Comparison of ENCODE assay signal across 26 cellular contexts in the genomic region with DNA sequence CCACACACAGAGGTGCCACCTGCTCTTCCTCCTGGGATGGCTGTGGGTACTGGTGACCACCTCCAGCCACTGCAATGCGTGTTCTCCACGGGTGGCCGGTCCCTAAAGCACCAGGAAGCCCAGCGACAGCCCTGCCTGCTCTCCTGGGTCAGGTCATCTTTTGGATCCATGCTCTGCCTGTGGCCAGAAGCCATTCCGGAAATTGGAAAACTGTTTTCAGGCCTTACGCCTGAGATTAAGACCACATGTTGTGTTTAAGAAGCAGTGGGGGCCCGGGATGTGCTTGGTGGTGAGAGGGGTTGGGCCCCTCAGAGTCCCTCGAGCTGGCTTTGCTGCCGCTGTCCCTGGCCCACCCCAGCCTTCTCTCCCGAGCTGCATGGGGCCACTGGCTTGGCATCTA.
DNase-seq lines count a peak whose midpoint lies in the region; ATAC-seq and TF ChIP-seq lines count a peak whose summit lies in the region.
"Had no signal": no experiment of that assay in that cellular context is flagged by ENCODE, and none has a peak within 500 bp of the region (broad histone marks: within the 10 kb centered on the region; RNA-seq: fewer than 3 reads in every experiment).

No MANE protein-coding gene starts in this region.

- no peak overlapping the region for H3K4me3 ChIP-seq in GM23338
- H3K4me3 ChIP-seq in hepatocyte, result no peak overlapping the region
- no peak overlapping the region for H3K4me3 ChIP-seq in thoracic aorta
- H3K4me3 ChIP-seq: gastrocnemius medialis, PC-9, tibial artery had no signal

- no peak overlapping the region for H3K27ac ChIP-seq in GM23338 (ENCODE audit: low read depth)
- peak overlapping the region; percentile 10 for H3K27ac ChIP-seq in hepatocyte
- peak overlapping the region; percentile 6 to 25 for H3K27ac ChIP-seq in thoracic aorta
- H3K27ac ChIP-seq: C4-2B, gastrocnemius medialis, PC-9, tibial artery had no signal

- no peak overlapping the region for H3K4me2 ChIP-seq in GM23338
- H3K4me2 ChIP-seq in hepatocyte, result no peak overlapping the region
- H3K4me2 ChIP-seq: PC-9 had no signal

- H4K20me1 ChIP-seq in GM23338 (replicated peaks; ENCODE audit: insufficient read depth), result no peaks in the 10 kb centered on the region
- H4K20me1 ChIP-seq in hepatocyte (ENCODE audit: insufficient read depth, poor library complexity, severe bottlenecking), result no peaks in the 10 kb centered on the region

- DNase-seq in activated naive CD8-positive, alpha-beta T cell treated with anti-CD3 and anti-CD28 coated beads, Interleukin-2, amount 10 ng/mL, durations not matched to agents 7 days and 5 days, result peak; percentile 9
- no peak for DNase-seq in activated naive CD8-positive, alpha-beta T cell treated with anti-CD3 and anti-CD28 coated beads, Interleukin-2, amount 50 U/mL, for 24 hours
- DNase-seq in GM23338 (ENCODE audit: low spot score) (no peak), hepatocyte (ENCODE audit: low spot score) (no peak), thoracic aorta (ENCODE audit: low spot score) (no peak)
- no peak for DNase-seq in activated CD8-positive, alpha-beta memory T cell treated with anti-CD3 and anti-CD28 coated beads, Interleukin-2, amount 10 ng/mL, durations not matched to agents 7 days and 5 days
- DNase-seq: activated B cell treated with CpG ODN at 0.5 μM for 24 hours; activated CD4-positive, alpha-beta T cell treated with anti-CD3 and anti-CD28 coated beads, Interleukin-2, amount 50 U/mL, for 4 hours; activated CD8-positive, alpha-beta memory T cell treated with anti-CD3 and anti-CD28 coated beads, Interleukin-2, amount 50 U/mL, for 48 hours; dermis blood vessel endothelial cell; DND-41; gastrocnemius medialis; left colon; mesenchymal stem cell; NCI-H1048; NCI-H510A; PC-9; SIG-M5 had no signal

- H3K9me3 ChIP-seq in hepatocyte (ENCODE audit: low read depth) (no peaks in the 10 kb centered on the region), thoracic aorta (no peaks in the 10 kb centered on the region)
- H3K9me3 ChIP-seq: gastrocnemius medialis, tibial artery had no signal

- H3K27ac Mint-ChIP-seq in activated naive CD8-positive, alpha-beta T cell treated with anti-CD3 and anti-CD28 coated beads, Interleukin-2, amount 10 ng/mL, durations not matched to agents 7 days and 5 days, result no peak overlapping the region
- H3K27ac Mint-ChIP-seq in activated naive CD8-positive, alpha-beta T cell treated with anti-CD3 and anti-CD28 coated beads, Interleukin-2, amount 50 U/mL, for 24 hours, result no peak overlapping the region
- H3K27ac Mint-ChIP-seq in GM23338, result peak overlapping the region; percentile 86; the same call in 1 of the 2 replicates
- no peak overlapping the region for H3K27ac Mint-ChIP-seq in activated CD8-positive, alpha-beta memory T cell treated with anti-CD3 and anti-CD28 coated beads, Interleukin-2, amount 10 ng/mL, durations not matched to agents 7 days and 5 days
- H3K27ac Mint-ChIP-seq: activated B cell treated with CpG ODN at 0.5 μM for 24 hours; IgD-negative memory B cell; progenitor cell of endocrine pancreas; stimulated activated naive CD8-positive, alpha-beta T cell treated with anti-CD3 and anti-CD28 coated beads, Interleukin-15, Interleukin-2, amounts not matched to agents 100 ng/mL and 50 ng/mL, for 24 hours had no signal

- no peaks in the 10 kb centered on the region for H3K9me2 ChIP-seq in GM23338 (ENCODE audit: insufficient read depth)
- H3K9me2 ChIP-seq in hepatocyte (replicated peaks; ENCODE audit: insufficient read depth), result no peaks in the 10 kb centered on the region

- H3K4me1 ChIP-seq in GM23338 (ENCODE audit: insufficient read depth) (no peaks in the 10 kb centered on the region), hepatocyte (ENCODE audit: insufficient read depth) (peaks cover 8% of the 10 kb centered on the region), thoracic aorta (ENCODE audit: control insufficient read depth in 1 of 2, low read depth in 2 of 2) (peaks cover 3 to 11% of the 10 kb centered on the region in 2 donors)

- H3K27me3 Mint-ChIP-seq in activated naive CD8-positive, alpha-beta T cell treated with anti-CD3 and anti-CD28 coated beads, Interleukin-2, amount 10 ng/mL, durations not matched to agents 7 days and 5 days, result no peaks in the 10 kb centered on the region
- no peaks in the 10 kb centered on the region for H3K27me3 Mint-ChIP-seq in activated naive CD8-positive, alpha-beta T cell treated with anti-CD3 and anti-CD28 coated beads, Interleukin-2, amount 50 U/mL, for 24 hours
- peaks cover 15% of the 10 kb centered on the region for H3K27me3 Mint-ChIP-seq in GM23338 (ENCODE audit: insufficient read depth, low read depth, poor library complexity)
- no peaks in the 10 kb centered on the region for H3K27me3 Mint-ChIP-seq in activated CD8-positive, alpha-beta memory T cell treated with anti-CD3 and anti-CD28 coated beads, Interleukin-2, amount 10 ng/mL, durations not matched to agents 7 days and 5 days
- H3K27me3 Mint-ChIP-seq: activated B cell treated with CpG ODN at 0.5 μM for 24 hours; central memory CD8-positive, alpha-beta T cell; IgD-negative memory B cell; progenitor cell of endocrine pancreas; stimulated activated naive CD8-positive, alpha-beta T cell treated with anti-CD3 and anti-CD28 coated beads, Interleukin-15, Interleukin-2, amounts not matched to agents 100 ng/mL and 50 ng/mL, for 24 hours had no signal

- H3K27me3 ChIP-seq in GM23338 (ENCODE audit: insufficient read depth) (no peaks in the 10 kb centered on the region), hepatocyte (no peaks in the 10 kb centered on the region), thoracic aorta (replicated peaks; ENCODE audit: insufficient read depth) (no peaks in the 10 kb centered on the region)
- H3K27me3 ChIP-seq: gastrocnemius medialis, tibial artery had no signal

- TF ChIP-seq CTCF in GM23338 (conservative IDR thresholded peaks at IDR 0.05; ENCODE audit: low read depth in 2 of 2) (no peak), hepatocyte (IDR thresholded peaks at IDR 0.05; ENCODE audit: poor library complexity) (no peak), thoracic aorta (IDR thresholded peaks at IDR 0.05) (no peak)

- no peaks in the 10 kb centered on the region for H3K4me1 Mint-ChIP-seq in activated naive CD8-positive, alpha-beta T cell treated with anti-CD3 and anti-CD28 coated beads, Interleukin-2, amount 10 ng/mL, durations not matched to agents 7 days and 5 days
- no peaks in the 10 kb centered on the region for H3K4me1 Mint-ChIP-seq in activated naive CD8-positive, alpha-beta T cell treated with anti-CD3 and anti-CD28 coated beads, Interleukin-2, amount 50 U/mL, for 24 hours
- H3K4me1 Mint-ChIP-seq in GM23338, result peaks cover 3% of the 10 kb centered on the region
- no peaks in the 10 kb centered on the region for H3K4me1 Mint-ChIP-seq in activated CD8-positive, alpha-beta memory T cell treated with anti-CD3 and anti-CD28 coated beads, Interleukin-2, amount 10 ng/mL, durations not matched to agents 7 days and 5 days
- H3K4me1 Mint-ChIP-seq: activated B cell treated with CpG ODN at 0.5 μM for 24 hours; central memory CD8-positive, alpha-beta T cell; IgD-negative memory B cell had no signal

- H3K36me3 Mint-ChIP-seq in activated naive CD8-positive, alpha-beta T cell treated with anti-CD3 and anti-CD28 coated beads, Interleukin-2, amount 10 ng/mL, durations not matched to agents 7 days and 5 days, result no peaks in the 10 kb centered on the region
- H3K36me3 Mint-ChIP-seq in activated naive CD8-positive, alpha-beta T cell treated with anti-CD3 and anti-CD28 coated beads, Interleukin-2, amount 50 U/mL, for 24 hours (ENCODE audit: low read depth), result no peaks in the 10 kb centered on the region
- no peaks in the 10 kb centered on the region for H3K36me3 Mint-ChIP-seq in GM23338 (ENCODE audit: low read depth)
- H3K36me3 Mint-ChIP-seq in activated CD8-positive, alpha-beta memory T cell treated with anti-CD3 and anti-CD28 coated beads, Interleukin-2, amount 10 ng/mL, durations not matched to agents 7 days and 5 days, result no peaks in the 10 kb centered on the region

- H2AFZ ChIP-seq in GM23338 (no peak overlapping the region), hepatocyte (no peak overlapping the region)
- H2AFZ ChIP-seq: PC-9 had no signal

- H3K4me3 Mint-ChIP-seq in activated naive CD8-positive, alpha-beta T cell treated with anti-CD3 and anti-CD28 coated beads, Interleukin-2, amount 10 ng/mL, durations not matched to agents 7 days and 5 days, result no peak overlapping the region
- H3K4me3 Mint-ChIP-seq in activated naive CD8-positive, alpha-beta T cell treated with anti-CD3 and anti-CD28 coated beads, Interleukin-2, amount 50 U/mL, for 24 hours, result no peak overlapping the region
- no peak overlapping the region for H3K4me3 Mint-ChIP-seq in GM23338
- no peak overlapping the region for H3K4me3 Mint-ChIP-seq in activated CD8-positive, alpha-beta memory T cell treated with anti-CD3 and anti-CD28 coated beads, Interleukin-2, amount 10 ng/mL, durations not matched to agents 7 days and 5 days
- H3K4me3 Mint-ChIP-seq: activated B cell treated with CpG ODN at 0.5 μM for 24 hours; central memory CD8-positive, alpha-beta T cell; IgD-negative memory B cell; stimulated activated naive CD8-positive, alpha-beta T cell treated with anti-CD3 and anti-CD28 coated beads, Interleukin-15, Interleukin-2, amounts not matched to agents 100 ng/mL and 50 ng/mL, for 24 hours had no signal

- no peaks in the 10 kb centered on the region for H3K9me3 Mint-ChIP-seq in activated naive CD8-positive, alpha-beta T cell treated with anti-CD3 and anti-CD28 coated beads, Interleukin-2, amount 10 ng/mL, durations not matched to agents 7 days and 5 days
- H3K9me3 Mint-ChIP-seq in activated naive CD8-positive, alpha-beta T cell treated with anti-CD3 and anti-CD28 coated beads, Interleukin-2, amount 50 U/mL, for 24 hours, result no peaks in the 10 kb centered on the region
- no peaks in the 10 kb centered on the region; the same call in 2 of the 3 replicates for H3K9me3 Mint-ChIP-seq in GM23338
- no peaks in the 10 kb centered on the region for H3K9me3 Mint-ChIP-seq in activated CD8-positive, alpha-beta memory T cell treated with anti-CD3 and anti-CD28 coated beads, Interleukin-2, amount 10 ng/mL, durations not matched to agents 7 days and 5 days (ENCODE audit: low read depth)
- H3K9me3 Mint-ChIP-seq: activated B cell treated with CpG ODN at 0.5 μM for 24 hours; central memory CD8-positive, alpha-beta T cell; IgD-negative memory B cell; stimulated activated naive CD8-positive, alpha-beta T cell treated with anti-CD3 and anti-CD28 coated beads, Interleukin-15, Interleukin-2, amounts not matched to agents 100 ng/mL and 50 ng/mL, for 24 hours had no signal

- H3F3A ChIP-seq in GM23338 (replicated peaks; ENCODE audit: low read depth), result no peaks in the 10 kb centered on the region

- CTCF ChIA-PET in activated CD8-positive, alpha-beta memory T cell treated with anti-CD3 and anti-CD28 coated beads, Interleukin-2, amount 10 ng/mL, durations not matched to agents 7 days and 5 days (lab: Charles Lee), result interaction anchor here (2.0 kb wide), 1 partner anchor 118 kb away, joined by 4 read pairs; no protein-coding TSS in a partner anchor

- no peaks in the 10 kb centered on the region for H3K79me2 ChIP-seq in GM23338 (replicated peaks; ENCODE audit: insufficient read depth)
- no peaks in the 10 kb centered on the region for H3K79me2 ChIP-seq in hepatocyte

- POLR2A ChIA-PET in activated naive CD8-positive, alpha-beta T cell treated with anti-CD3 and anti-CD28 coated beads, Interleukin-2, amount 10 ng/mL, durations not matched to agents 7 days and 5 days (lab: Charles Lee), result no interaction called here

- no peaks in the 10 kb centered on the region for H3K36me3 ChIP-seq in GM23338 (ENCODE audit: insufficient read depth)
- no peaks in the 10 kb centered on the region for H3K36me3 ChIP-seq in hepatocyte (replicated peaks; ENCODE audit: insufficient read depth, low read depth)
- H3K36me3 ChIP-seq in thoracic aorta, result peaks cover 6% of the 10 kb centered on the region

- no peak for ATAC-seq in activated naive CD8-positive, alpha-beta T cell treated with anti-CD3 and anti-CD28 coated beads, Interleukin-2, amount 10 ng/mL, durations not matched to agents 7 days and 5 days (ENCODE audit: low read depth)
- no peak for ATAC-seq in activated naive CD8-positive, alpha-beta T cell treated with anti-CD3 and anti-CD28 coated beads, Interleukin-2, amount 50 U/mL, for 24 hours
- ATAC-seq in GM23338, result no peak
- ATAC-seq in thoracic aorta (ENCODE audit: insufficient number of reproducible peaks, low FRiP score, low read depth), result no peak
- no peak for ATAC-seq in GM19467 (IDR thresholded peaks at IDR 0.05; ENCODE audit: unreplicated experiment)
- no peak for ATAC-seq in activated CD8-positive, alpha-beta memory T cell treated with anti-CD3 and anti-CD28 coated beads, Interleukin-2, amount 10 ng/mL, durations not matched to agents 7 days and 5 days
- no peak for ATAC-seq in HG02973 (IDR thresholded peaks at IDR 0.05; ENCODE audit: unreplicated experiment)
- ATAC-seq: gastrocnemius medialis, left colon had no signal

- 73% methylated on average over 10 of the region's 10 CpGs for WGBS in hepatocyte (ENCODE audit: low lambda C conversion rate, missing lambda C conversion rate)
